25 cellular contexts compared by ENCODE assay signal in the genomic region with DNA sequence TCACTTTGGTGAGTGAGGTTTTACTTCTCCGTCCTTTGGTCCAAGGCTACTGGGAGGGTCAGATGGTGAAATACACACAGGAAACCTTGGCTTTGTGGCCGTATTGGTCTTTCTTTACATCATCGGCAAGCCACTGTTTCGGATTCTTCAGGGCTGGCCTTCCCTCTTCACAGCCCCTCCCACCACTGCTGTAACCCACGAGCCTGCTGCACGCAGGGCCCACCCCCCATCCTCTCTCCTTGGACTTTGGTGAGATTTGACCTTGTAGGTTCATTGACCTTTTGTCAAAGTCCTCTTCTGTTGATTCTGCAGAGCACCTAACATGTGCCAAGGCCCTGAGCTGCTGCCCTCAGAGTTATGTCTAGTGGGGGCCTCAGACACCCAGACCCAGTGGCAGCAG.
"Had no signal": no experiment of that assay in that cellular context is flagged by ENCODE, and none has a peak within 500 bp of the region (broad histone marks: within the 10 kb centered on the region; RNA-seq: fewer than 3 reads in every experiment).

No MANE protein-coding gene starts in this region.

- H3K4me3 ChIP-seq: heart left ventricle, lung, pancreas, prostate gland, sigmoid colon, tibial nerve, uterus had no signal

- H3K27ac ChIP-seq: heart left ventricle, pancreas, prostate gland, sigmoid colon, tibial nerve, uterus had no signal

- H3K36me3 ChIP-seq: heart left ventricle, pancreas, prostate gland, sigmoid colon, tibial nerve, uterus had no signal

- H3K27me3 ChIP-seq: pancreas, sigmoid colon, tibial nerve, uterus had no signal

- H3K9me3 ChIP-seq: pancreas, prostate gland, sigmoid colon, uterus had no signal

- H3K4me1 ChIP-seq: pancreas, prostate gland, uterus had no signal

- DNase-seq: heart left ventricle; hypothalamus; immature natural killer cell; kidney; left ventricle myocardium superior; mesendoderm; naive B cell; nucleus accumbens; pancreas; retina; right cardiac atrium; sigmoid colon; small intestine; stimulated activated CD4-positive, alpha-beta T cell treated with anti-CD3 and anti-CD28 coated beads, Interleukin-1b, Interleukin-23, amount 100 ng/mL, for 48 hours; stimulated activated CD4-positive, alpha-beta T cell treated with anti-CD3 and anti-CD28 coated beads, Interleukin-2, amount 100 ng/mL, for 48 hours; stimulated activated CD4-positive, alpha-beta T cell treated with anti-CD3 and anti-CD28 coated beads, Interleukin-4, amount 100 ng/mL, for 4 hours; stimulated activated CD8-positive, alpha-beta memory T cell treated with anti-CD3 and anti-CD28 coated beads, Interleukin-4, amount 100 ng/mL, for 48 hours; stimulated activated naive CD4-positive, alpha-beta T cell treated with Interleukin-2 at 50 U/mL for 16 hours; stimulated activated naive CD8-positive, alpha-beta T cell treated with anti-CD3 and anti-CD28 coated beads, Interleukin-15, amount 100 ng/mL, for 72 hours; substantia nigra; uterus had no signal

- ATAC-seq: heart left ventricle; left ventricle myocardium superior; pancreas; right cardiac atrium; stimulated activated memory B cell treated with anti-CD40 and anti-IgM and Interleukin-4, amounts not matched to agents 10 μg/mL and 1 μg/mL and 100 μg/mL, for 72 hours; stimulated activated naive CD8-positive, alpha-beta T cell treated with anti-CD3 and anti-CD28 coated beads, Interleukin-15, amount 100 ng/mL, for 72 hours had no signal
